Comparison of ENCODE assay signal across 1 cellular context in genomic region chr2:73385486-73386341, GRCh38.
TF ChIP-seq lines count a peak whose summit lies in the region.

Gene ALMS1 (plus strand): TSS chr2:73385836. CDS start chr2:73385869, 33 bp downstream.

TF ChIP-seq in K562, 482 proteins besides CTCF, POLR2A, EP300 and RAD21 (continued from another document and continues in another):
- peak; percentile 61 for TF ChIP-seq TBP (optimal IDR thresholded peaks at IDR 0.05; ENCODE audit: low read depth, low read length)
- TF ChIP-seq PYGO2 (tag; IDR thresholded peaks at IDR 0.05), result no peak
- no peak for TF ChIP-seq ZNF668 (CRISPR knock-in tag; IDR thresholded peaks at IDR 0.05)
- TF ChIP-seq MED1 (CRISPR knock-in tag; IDR thresholded peaks at IDR 0.05; ENCODE audit: borderline replicate concordance), result no peak
- TF ChIP-seq RREB1 (CRISPR knock-in tag; IDR thresholded peaks at IDR 0.05), result no peak
- no peak for TF ChIP-seq ZNF175 (CRISPR knock-in tag; IDR thresholded peaks at IDR 0.05; ENCODE audit: low read depth)
- TF ChIP-seq SP2 (IDR thresholded peaks at IDR 0.05; ENCODE audit: extremely low read depth, low read depth, low read length, poor library complexity, severe bottlenecking), result no peak
- TF ChIP-seq ZBTB33 (CRISPR knock-in tag; IDR thresholded peaks at IDR 0.05), result no peak
- no peak for TF ChIP-seq ZNF354B (CRISPR knock-in tag; IDR thresholded peaks at IDR 0.05)
- no peak for TF ChIP-seq POLR3G (IDR thresholded peaks at IDR 0.05; ENCODE audit: extremely low read depth, insufficient read length, insufficient replicate concordance)
- no peak for TF ChIP-seq TAL1 (IDR thresholded peaks at IDR 0.05)
- TF ChIP-seq MEF2A (IDR thresholded peaks at IDR 0.05; ENCODE audit: control insufficient read depth, low read depth, low read length), result no peak
- TF ChIP-seq MBD1 (CRISPR knock-in tag; IDR thresholded peaks at IDR 0.05), result no peak
- no peak for TF ChIP-seq TCF15 (CRISPR knock-in tag; IDR thresholded peaks at IDR 0.05)
- TF ChIP-seq USF2 (CRISPR knock-in tag; IDR thresholded peaks at IDR 0.05), result peak; percentile 64
- peak; percentile 52; the same call in 1 of the 2 replicates for TF ChIP-seq MTA1 (IDR thresholded peaks at IDR 0.05; ENCODE audit: borderline replicate concordance)
- no peak; the same call in 1 of the 2 replicates for TF ChIP-seq CBX1 (IDR thresholded peaks at IDR 0.05; ENCODE audit: low read depth)
- TF ChIP-seq ZBTB9 (CRISPR knock-in tag; IDR thresholded peaks at IDR 0.05), result no peak
- no peak for TF ChIP-seq ZNF512 (tag; IDR thresholded peaks at IDR 0.05)
- no peak for TF ChIP-seq PRPF4 (IDR thresholded peaks at IDR 0.05; ENCODE audit: insufficient read depth, low read depth, low read length, poor library complexity, severe bottlenecking)
- TF ChIP-seq KLF13 (tag; IDR thresholded peaks at IDR 0.05; ENCODE audit: borderline replicate concordance, low read depth), result no peak
- no peak for TF ChIP-seq ZNF23 (CRISPR knock-in tag; IDR thresholded peaks at IDR 0.05)
- TF ChIP-seq TFAM (CRISPR knock-in tag; conservative IDR thresholded peaks at IDR 0.05), result no peak
- TF ChIP-seq SRSF3 (IDR thresholded peaks at IDR 0.05; ENCODE audit: insufficient read depth, low read length), result no peak
- peak; percentile 19; the same call in 1 of the 2 replicates for TF ChIP-seq C11orf30 (IDR thresholded peaks at IDR 0.05; ENCODE audit: low read depth)
- TF ChIP-seq CXXC5 (CRISPR knock-in tag; IDR thresholded peaks at IDR 0.05), result peak; percentile 87
- TF ChIP-seq ZNF699 (CRISPR knock-in tag; IDR thresholded peaks at IDR 0.05; ENCODE audit: insufficient replicate concordance), result no peak
- TF ChIP-seq ZFX (CRISPR knock-in tag; IDR thresholded peaks at IDR 0.05), result peak; percentile 83
- no peak for TF ChIP-seq HDGF (IDR thresholded peaks at IDR 0.05)
- TF ChIP-seq FOXP4 (CRISPR knock-in tag; IDR thresholded peaks at IDR 0.05; ENCODE audit: borderline replicate concordance), result no peak
- TF ChIP-seq CTCFL (IDR thresholded peaks at IDR 0.05; ENCODE audit: borderline replicate concordance, insufficient read depth, low read depth, low read length, poor library complexity, severe bottlenecking), result peak; percentile 73
- peak; percentile 66; the same call in 1 of the 2 replicates for TF ChIP-seq ZNF511 (CRISPR knock-in tag; IDR thresholded peaks at IDR 0.05)
- TF ChIP-seq SNAPC5 (CRISPR knock-in tag; IDR thresholded peaks at IDR 0.05), result no peak
- peak; percentile 17; the same call in 1 of the 2 replicates for TF ChIP-seq BCOR (IDR thresholded peaks at IDR 0.05)
- no peak for TF ChIP-seq SNIP1 (IDR thresholded peaks at IDR 0.05; ENCODE audit: low read depth)
- no peak for TF ChIP-seq ZNF586 (CRISPR knock-in tag; conservative IDR thresholded peaks at IDR 0.05)
- TF ChIP-seq CHAMP1 (IDR thresholded peaks at IDR 0.05), result no peak
